In genomic region chr6:52839124-52840055, GRCh38 we compare ENCODE assay signal across 8 cellular contexts. TPM values are rescaled to one million over a fixed set of nuclear protein-coding genes. Genes with fewer than 3 reads are reported as not detected.
DNase-seq lines count a peak whose midpoint lies in the region; ATAC-seq and TF ChIP-seq lines count a peak whose summit lies in the region.

No MANE protein-coding gene starts in this region.

- H3K9me3 Mint-ChIP-seq in mesothelial cell of epicardium, result no peaks in the 10 kb centered on the region

- TF ChIP-seq CTCF in mesothelial cell of epicardium (IDR thresholded peaks at IDR 0.05; ENCODE audit: unreplicated experiment), result peak; percentile 59

- DNase-seq in NCI-H524 (lab: John Stamatoyannopoulos, UW) (peak; percentile 24 to 52), NCI-H524 treated with DMSO at 0.1 percent for 48 hours (lab: John Stamatoyannopoulos, UW) (no peak), NCI-H2196 (lab: John Stamatoyannopoulos, UW; ENCODE audit: unreplicated experiment) (peak; percentile 31), mesothelial cell of epicardium (ENCODE audit: low spot score in 2 of 2, unreplicated experiment in 2 of 2) (peak in 1 of 2 experiments; percentile 53)
- DNase-seq in activated CD4-positive, alpha-beta T cell treated with anti-CD3 and anti-CD28 coated beads for 48 hours, result peak; percentile 50
- peak; percentile 16 for DNase-seq in effector CD8-positive, alpha-beta T cell (lab: John Stamatoyannopoulos, UW)
- DNase-seq in stimulated activated naive CD4-positive, alpha-beta T cell (lab: John Stamatoyannopoulos, UW), result peak in 5 of 6 experiments; percentile 4 to 48 (median 17)

- peaks cover 23% of the 10 kb centered on the region for H3K27me3 Mint-ChIP-seq in mesothelial cell of epicardium (ENCODE audit: low read depth)

- H3K4me3 Mint-ChIP-seq in mesothelial cell of epicardium, result no peak overlapping the region

- peak; percentile 71 for ATAC-seq in HG02759 (IDR thresholded peaks at IDR 0.05; ENCODE audit: unreplicated experiment)

- no peak overlapping the region for H3K27ac Mint-ChIP-seq in mesothelial cell of epicardium

- H3K36me3 Mint-ChIP-seq in mesothelial cell of epicardium, result no peaks in the 10 kb centered on the region

- H3K4me1 Mint-ChIP-seq in mesothelial cell of epicardium, result no peaks in the 10 kb centered on the region

RNA-seq across cellular contexts. Expression of gene GSTA5, which starts 1.2 kb away (rescaled TPM):
- not detected in 3 replicates for total RNA-seq in mesothelial cell of epicardium

RNA-seq across cellular contexts. Expression of gene GSTA1, which starts 35.8 kb away (rescaled TPM):
- not detected in 3 replicates for total RNA-seq in mesothelial cell of epicardium
